ENCODE assay signal across 1 cellular context in the genomic region with DNA sequence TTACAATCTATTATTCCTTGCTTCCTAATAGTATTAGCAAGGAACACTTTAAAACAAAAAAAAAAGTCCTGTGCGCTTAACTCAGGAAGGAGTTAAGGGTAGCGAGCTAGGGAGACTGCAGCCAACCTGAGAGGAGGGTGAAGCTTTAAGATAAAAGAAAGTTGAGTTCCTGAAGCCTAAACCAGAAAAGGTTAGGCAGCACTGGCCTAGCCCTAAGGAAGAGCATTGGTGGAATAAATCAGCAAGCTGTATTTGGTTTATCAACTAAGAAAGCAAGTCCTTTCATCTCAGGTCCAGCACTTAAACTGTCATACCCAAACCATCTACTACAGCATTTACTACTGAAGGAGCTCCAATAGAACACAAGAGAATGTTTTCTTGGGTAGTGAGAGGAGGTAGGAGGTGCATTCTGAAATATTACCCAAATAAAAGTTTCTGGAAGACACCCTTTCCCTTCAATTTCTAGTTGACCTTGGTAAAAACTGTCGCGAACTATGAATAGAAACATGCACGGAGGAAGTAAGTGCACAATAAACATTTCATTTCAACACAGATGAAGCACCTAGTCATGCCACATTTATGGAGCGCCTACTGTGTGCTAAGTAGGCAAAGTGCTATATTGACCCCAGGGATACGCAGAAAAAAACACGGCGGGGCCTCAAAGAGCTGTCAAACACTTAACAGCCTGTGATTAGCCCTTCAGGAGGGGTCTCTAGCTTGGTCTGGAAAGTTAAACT.
A peak's percentile ranks its signal among the peaks of the same experiment; 100 is the strongest.
TF ChIP-seq lines count a peak whose summit lies in the region.

No MANE protein-coding gene starts in this region.

TF ChIP-seq in K562, 482 proteins besides CTCF, POLR2A, EP300 and RAD21 (continues in another document):
- TF ChIP-seq, protein P1, sequence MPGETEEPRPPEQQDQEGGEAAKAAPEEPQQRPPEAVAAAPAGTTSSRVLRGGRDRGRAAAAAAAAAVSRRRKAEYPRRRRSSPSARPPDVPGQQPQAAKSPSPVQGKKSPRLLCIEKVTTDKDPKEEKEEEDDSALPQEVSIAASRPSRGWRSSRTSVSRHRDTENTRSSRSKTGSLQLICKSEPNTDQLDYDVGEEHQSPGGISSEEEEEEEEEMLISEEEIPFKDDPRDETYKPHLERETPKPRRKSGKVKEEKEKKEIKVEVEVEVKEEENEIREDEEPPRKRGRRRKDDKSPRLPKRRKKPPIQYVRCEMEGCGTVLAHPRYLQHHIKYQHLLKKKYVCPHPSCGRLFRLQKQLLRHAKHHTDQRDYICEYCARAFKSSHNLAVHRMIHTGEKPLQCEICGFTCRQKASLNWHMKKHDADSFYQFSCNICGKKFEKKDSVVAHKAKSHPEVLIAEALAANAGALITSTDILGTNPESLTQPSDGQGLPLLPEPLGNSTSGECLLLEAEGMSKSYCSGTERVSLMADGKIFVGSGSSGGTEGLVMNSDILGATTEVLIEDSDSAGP (CRISPR knock-in tag; IDR thresholded peaks at IDR 0.05) = no peak
- TF ChIP-seq LCOR (CRISPR knock-in tag; IDR thresholded peaks at IDR 0.05) = 0 out of 2 replicates have a peak, but pooled peaks have one; percentile 27
- TF ChIP-seq, protein P2, sequence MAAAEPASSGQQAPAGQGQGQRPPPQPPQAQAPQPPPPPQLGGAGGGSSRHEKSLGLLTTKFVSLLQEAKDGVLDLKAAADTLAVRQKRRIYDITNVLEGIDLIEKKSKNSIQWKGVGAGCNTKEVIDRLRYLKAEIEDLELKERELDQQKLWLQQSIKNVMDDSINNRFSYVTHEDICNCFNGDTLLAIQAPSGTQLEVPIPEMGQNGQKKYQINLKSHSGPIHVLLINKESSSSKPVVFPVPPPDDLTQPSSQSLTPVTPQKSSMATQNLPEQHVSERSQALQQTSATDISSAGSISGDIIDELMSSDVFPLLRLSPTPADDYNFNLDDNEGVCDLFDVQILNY (CRISPR knock-in tag; IDR thresholded peaks at IDR 0.05) = no peak
- TF ChIP-seq, protein P3, sequence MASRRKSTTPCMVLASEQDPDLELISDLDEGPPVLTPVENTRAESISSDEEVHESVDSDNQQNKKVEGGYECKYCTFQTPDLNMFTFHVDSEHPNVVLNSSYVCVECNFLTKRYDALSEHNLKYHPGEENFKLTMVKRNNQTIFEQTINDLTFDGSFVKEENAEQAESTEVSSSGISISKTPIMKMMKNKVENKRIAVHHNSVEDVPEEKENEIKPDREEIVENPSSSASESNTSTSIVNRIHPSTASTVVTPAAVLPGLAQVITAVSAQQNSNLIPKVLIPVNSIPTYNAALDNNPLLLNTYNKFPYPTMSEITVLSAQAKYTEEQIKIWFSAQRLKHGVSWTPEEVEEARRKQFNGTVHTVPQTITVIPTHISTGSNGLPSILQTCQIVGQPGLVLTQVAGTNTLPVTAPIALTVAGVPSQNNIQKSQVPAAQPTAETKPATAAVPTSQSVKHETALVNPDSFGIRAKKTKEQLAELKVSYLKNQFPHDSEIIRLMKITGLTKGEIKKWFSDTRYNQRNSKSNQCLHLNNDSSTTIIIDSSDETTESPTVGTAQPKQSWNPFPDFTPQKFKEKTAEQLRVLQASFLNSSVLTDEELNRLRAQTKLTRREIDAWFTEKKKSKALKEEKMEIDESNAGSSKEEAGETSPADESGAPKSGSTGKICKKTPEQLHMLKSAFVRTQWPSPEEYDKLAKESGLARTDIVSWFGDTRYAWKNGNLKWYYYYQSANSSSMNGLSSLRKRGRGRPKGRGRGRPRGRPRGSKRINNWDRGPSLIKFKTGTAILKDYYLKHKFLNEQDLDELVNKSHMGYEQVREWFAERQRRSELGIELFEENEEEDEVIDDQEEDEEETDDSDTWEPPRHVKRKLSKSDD (conservative IDR thresholded peaks at IDR 0.05; ENCODE audit: low read length) = no peak
- TF ChIP-seq HMGN3 (IDR thresholded peaks at IDR 0.05; ENCODE audit: borderline replicate concordance, extremely low read depth, insufficient read length, low read depth, low read length) = no peak
- no peak for TF ChIP-seq PTRF (tag; IDR thresholded peaks at IDR 0.05)
- TF ChIP-seq, protein P4, sequence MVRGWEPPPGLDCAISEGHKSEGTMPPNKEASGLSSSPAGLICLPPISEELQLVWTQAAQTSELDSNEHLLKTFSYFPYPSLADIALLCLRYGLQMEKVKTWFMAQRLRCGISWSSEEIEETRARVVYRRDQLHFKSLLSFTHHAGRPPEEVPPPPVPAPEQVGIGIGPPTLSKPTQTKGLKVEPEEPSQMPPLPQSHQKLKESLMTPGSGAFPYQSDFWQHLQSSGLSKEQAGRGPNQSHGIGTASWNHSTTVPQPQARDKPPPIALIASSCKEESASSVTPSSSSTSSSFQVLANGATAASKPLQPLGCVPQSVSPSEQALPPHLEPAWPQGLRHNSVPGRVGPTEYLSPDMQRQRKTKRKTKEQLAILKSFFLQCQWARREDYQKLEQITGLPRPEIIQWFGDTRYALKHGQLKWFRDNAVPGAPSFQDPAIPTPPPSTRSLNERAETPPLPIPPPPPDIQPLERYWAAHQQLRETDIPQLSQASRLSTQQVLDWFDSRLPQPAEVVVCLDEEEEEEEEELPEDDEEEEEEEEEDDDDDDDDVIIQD (CRISPR knock-in tag; IDR thresholded peaks at IDR 0.05) = no peak
- no peak for TF ChIP-seq ZNF3 (CRISPR knock-in tag; IDR thresholded peaks at IDR 0.05)
- TF ChIP-seq TCF7 (IDR thresholded peaks at IDR 0.05; ENCODE audit: borderline replicate concordance) = no peak
- TF ChIP-seq MECOM (CRISPR knock-in tag; IDR thresholded peaks at IDR 0.05) = 0 out of 2 replicates have a peak, but pooled peaks have one; percentile 24
- TF ChIP-seq SUPT5H (IDR thresholded peaks at IDR 0.05) = no peak
- no peak for TF ChIP-seq FOXK1 (CRISPR knock-in tag; IDR thresholded peaks at IDR 0.05; ENCODE audit: borderline replicate concordance)
- TF ChIP-seq, protein P5, sequence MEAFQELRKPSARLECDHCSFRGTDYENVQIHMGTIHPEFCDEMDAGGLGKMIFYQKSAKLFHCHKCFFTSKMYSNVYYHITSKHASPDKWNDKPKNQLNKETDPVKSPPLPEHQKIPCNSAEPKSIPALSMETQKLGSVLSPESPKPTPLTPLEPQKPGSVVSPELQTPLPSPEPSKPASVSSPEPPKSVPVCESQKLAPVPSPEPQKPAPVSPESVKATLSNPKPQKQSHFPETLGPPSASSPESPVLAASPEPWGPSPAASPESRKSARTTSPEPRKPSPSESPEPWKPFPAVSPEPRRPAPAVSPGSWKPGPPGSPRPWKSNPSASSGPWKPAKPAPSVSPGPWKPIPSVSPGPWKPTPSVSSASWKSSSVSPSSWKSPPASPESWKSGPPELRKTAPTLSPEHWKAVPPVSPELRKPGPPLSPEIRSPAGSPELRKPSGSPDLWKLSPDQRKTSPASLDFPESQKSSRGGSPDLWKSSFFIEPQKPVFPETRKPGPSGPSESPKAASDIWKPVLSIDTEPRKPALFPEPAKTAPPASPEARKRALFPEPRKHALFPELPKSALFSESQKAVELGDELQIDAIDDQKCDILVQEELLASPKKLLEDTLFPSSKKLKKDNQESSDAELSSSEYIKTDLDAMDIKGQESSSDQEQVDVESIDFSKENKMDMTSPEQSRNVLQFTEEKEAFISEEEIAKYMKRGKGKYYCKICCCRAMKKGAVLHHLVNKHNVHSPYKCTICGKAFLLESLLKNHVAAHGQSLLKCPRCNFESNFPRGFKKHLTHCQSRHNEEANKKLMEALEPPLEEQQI (IDR thresholded peaks at IDR 0.05) = no peak
- TF ChIP-seq, protein P6, sequence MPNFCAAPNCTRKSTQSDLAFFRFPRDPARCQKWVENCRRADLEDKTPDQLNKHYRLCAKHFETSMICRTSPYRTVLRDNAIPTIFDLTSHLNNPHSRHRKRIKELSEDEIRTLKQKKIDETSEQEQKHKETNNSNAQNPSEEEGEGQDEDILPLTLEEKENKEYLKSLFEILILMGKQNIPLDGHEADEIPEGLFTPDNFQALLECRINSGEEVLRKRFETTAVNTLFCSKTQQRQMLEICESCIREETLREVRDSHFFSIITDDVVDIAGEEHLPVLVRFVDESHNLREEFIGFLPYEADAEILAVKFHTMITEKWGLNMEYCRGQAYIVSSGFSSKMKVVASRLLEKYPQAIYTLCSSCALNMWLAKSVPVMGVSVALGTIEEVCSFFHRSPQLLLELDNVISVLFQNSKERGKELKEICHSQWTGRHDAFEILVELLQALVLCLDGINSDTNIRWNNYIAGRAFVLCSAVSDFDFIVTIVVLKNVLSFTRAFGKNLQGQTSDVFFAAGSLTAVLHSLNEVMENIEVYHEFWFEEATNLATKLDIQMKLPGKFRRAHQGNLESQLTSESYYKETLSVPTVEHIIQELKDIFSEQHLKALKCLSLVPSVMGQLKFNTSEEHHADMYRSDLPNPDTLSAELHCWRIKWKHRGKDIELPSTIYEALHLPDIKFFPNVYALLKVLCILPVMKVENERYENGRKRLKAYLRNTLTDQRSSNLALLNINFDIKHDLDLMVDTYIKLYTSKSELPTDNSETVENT (CRISPR knock-in tag; IDR thresholded peaks at IDR 0.05) = no peak
- TF ChIP-seq, protein P7, sequence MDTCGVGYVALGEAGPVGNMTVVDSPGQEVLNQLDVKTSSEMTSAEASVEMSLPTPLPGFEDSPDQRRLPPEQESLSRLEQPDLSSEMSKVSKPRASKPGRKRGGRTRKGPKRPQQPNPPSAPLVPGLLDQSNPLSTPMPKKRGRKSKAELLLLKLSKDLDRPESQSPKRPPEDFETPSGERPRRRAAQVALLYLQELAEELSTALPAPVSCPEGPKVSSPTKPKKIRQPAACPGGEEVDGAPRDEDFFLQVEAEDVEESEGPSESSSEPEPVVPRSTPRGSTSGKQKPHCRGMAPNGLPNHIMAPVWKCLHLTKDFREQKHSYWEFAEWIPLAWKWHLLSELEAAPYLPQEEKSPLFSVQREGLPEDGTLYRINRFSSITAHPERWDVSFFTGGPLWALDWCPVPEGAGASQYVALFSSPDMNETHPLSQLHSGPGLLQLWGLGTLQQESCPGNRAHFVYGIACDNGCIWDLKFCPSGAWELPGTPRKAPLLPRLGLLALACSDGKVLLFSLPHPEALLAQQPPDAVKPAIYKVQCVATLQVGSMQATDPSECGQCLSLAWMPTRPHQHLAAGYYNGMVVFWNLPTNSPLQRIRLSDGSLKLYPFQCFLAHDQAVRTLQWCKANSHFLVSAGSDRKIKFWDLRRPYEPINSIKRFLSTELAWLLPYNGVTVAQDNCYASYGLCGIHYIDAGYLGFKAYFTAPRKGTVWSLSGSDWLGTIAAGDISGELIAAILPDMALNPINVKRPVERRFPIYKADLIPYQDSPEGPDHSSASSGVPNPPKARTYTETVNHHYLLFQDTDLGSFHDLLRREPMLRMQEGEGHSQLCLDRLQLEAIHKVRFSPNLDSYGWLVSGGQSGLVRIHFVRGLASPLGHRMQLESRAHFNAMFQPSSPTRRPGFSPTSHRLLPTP (IDR thresholded peaks at IDR 0.05; ENCODE audit: borderline replicate concordance, extremely low read depth, insufficient read length) = no peak
- TF ChIP-seq TAF1 (IDR thresholded peaks at IDR 0.05; ENCODE audit: control insufficient read depth, extremely low read depth, insufficient read depth, low read length, severe bottlenecking) = no peak
- TF ChIP-seq ZNF561 (CRISPR knock-in tag; conservative IDR thresholded peaks at IDR 0.05) = no peak
- TF ChIP-seq SRSF7 (optimal IDR thresholded peaks at IDR 0.05; ENCODE audit: low read depth, low read length) = no peak
- TF ChIP-seq RNF2 (IDR thresholded peaks at IDR 0.05) = no peak
- no peak for TF ChIP-seq FOXA1 (IDR thresholded peaks at IDR 0.05; ENCODE audit: borderline replicate concordance)
- TF ChIP-seq PRMT5 (CRISPR knock-in tag; IDR thresholded peaks at IDR 0.05) = no peak
- TF ChIP-seq CBFA2T3 (IDR thresholded peaks at IDR 0.05) = no peak
- no peak for TF ChIP-seq ZNF124 (CRISPR knock-in tag; IDR thresholded peaks at IDR 0.05)
- TF ChIP-seq ZNF431 (CRISPR knock-in tag; IDR thresholded peaks at IDR 0.05) = no peak
- TF ChIP-seq SREBF2 (CRISPR knock-in tag; IDR thresholded peaks at IDR 0.05) = no peak
- TF ChIP-seq, protein P8, sequence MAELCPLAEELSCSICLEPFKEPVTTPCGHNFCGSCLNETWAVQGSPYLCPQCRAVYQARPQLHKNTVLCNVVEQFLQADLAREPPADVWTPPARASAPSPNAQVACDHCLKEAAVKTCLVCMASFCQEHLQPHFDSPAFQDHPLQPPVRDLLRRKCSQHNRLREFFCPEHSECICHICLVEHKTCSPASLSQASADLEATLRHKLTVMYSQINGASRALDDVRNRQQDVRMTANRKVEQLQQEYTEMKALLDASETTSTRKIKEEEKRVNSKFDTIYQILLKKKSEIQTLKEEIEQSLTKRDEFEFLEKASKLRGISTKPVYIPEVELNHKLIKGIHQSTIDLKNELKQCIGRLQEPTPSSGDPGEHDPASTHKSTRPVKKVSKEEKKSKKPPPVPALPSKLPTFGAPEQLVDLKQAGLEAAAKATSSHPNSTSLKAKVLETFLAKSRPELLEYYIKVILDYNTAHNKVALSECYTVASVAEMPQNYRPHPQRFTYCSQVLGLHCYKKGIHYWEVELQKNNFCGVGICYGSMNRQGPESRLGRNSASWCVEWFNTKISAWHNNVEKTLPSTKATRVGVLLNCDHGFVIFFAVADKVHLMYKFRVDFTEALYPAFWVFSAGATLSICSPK (IDR thresholded peaks at IDR 0.05; ENCODE audit: borderline replicate concordance) = no peak
- no peak for TF ChIP-seq SIN3A (IDR thresholded peaks at IDR 0.05; ENCODE audit: borderline replicate concordance in 2 of 2, control insufficient read depth in 1 of 2, low read depth in 2 of 2, low read length in 2 of 2)
- TF ChIP-seq SNIP1 (IDR thresholded peaks at IDR 0.05; ENCODE audit: low read depth) = no peak
- TF ChIP-seq KDM1A (IDR thresholded peaks at IDR 0.05) = peak in 1 of 2 experiments; percentile 46; a peak in 1 of 4 replicates
- no peak for TF ChIP-seq SIN3B (IDR thresholded peaks at IDR 0.05; ENCODE audit: low read depth)
- TF ChIP-seq, protein P9, sequence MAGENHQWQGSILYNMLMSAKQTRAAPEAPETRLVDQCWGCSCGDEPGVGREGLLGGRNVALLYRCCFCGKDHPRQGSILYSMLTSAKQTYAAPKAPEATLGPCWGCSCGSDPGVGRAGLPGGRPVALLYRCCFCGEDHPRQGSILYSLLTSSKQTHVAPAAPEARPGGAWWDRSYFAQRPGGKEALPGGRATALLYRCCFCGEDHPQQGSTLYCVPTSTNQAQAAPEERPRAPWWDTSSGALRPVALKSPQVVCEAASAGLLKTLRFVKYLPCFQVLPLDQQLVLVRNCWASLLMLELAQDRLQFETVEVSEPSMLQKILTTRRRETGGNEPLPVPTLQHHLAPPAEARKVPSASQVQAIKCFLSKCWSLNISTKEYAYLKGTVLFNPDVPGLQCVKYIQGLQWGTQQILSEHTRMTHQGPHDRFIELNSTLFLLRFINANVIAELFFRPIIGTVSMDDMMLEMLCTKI (IDR thresholded peaks at IDR 0.05; ENCODE audit: partially characterized antibody) = no peak
- peak; percentile 93; the same call in 1 of the 2 replicates for TF ChIP-seq ZKSCAN1 (IDR thresholded peaks at IDR 0.05; ENCODE audit: low read depth, low read length)
- no peak for TF ChIP-seq PHB2 (IDR thresholded peaks at IDR 0.05; ENCODE audit: low read depth)
- TF ChIP-seq, protein P10, sequence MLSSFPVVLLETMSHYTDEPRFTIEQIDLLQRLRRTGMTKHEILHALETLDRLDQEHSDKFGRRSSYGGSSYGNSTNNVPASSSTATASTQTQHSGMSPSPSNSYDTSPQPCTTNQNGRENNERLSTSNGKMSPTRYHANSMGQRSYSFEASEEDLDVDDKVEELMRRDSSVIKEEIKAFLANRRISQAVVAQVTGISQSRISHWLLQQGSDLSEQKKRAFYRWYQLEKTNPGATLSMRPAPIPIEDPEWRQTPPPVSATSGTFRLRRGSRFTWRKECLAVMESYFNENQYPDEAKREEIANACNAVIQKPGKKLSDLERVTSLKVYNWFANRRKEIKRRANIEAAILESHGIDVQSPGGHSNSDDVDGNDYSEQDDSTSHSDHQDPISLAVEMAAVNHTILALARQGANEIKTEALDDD (IDR thresholded peaks at IDR 0.05) = peak; percentile 74
- TF ChIP-seq ZNF212 (CRISPR knock-in tag; IDR thresholded peaks at IDR 0.05) = no peak
- no peak for TF ChIP-seq NCOA2 (IDR thresholded peaks at IDR 0.05; ENCODE audit: partially characterized antibody in 2 of 2)
- no peak for TF ChIP-seq CXXC5 (CRISPR knock-in tag; IDR thresholded peaks at IDR 0.05)
- TF ChIP-seq GATAD2B (IDR thresholded peaks at IDR 0.05; ENCODE audit: borderline replicate concordance) = no peak
